Comparison of ENCODE assay signal across 15 cellular contexts in genomic region chr2:35871672-35872071, GRCh38.
DNase-seq lines count a peak whose midpoint lies in the region; ATAC-seq and TF ChIP-seq lines count a peak whose summit lies in the region.
"Had no signal": no experiment of that assay in that cellular context is flagged by ENCODE, and none has a peak within 500 bp of the region (broad histone marks: within the 10 kb centered on the region; RNA-seq: fewer than 3 reads in every experiment).

No MANE protein-coding gene starts in this region.

- no peak overlapping the region for H3K4ac ChIP-seq in H9 (ENCODE audit: low read depth, low read length)

- DNase-seq in AG20443 (ENCODE audit: low spot score) (peak; percentile 57), H9 (no peak), SK-MEL-5 (ENCODE audit: low read depth, low spot score) (peak; percentile 61), iPS-NIHi11 (ENCODE audit: low spot score) (peak; percentile 32)
- DNase-seq in activated T-cell treated with anti-CD3 and anti-CD28 coated beads, Interleukin-2, amount 50 U/mL, for 1 hour, result no peak
- DNase-seq: activated CD4-positive, alpha-beta memory T cell treated with anti-CD3 and anti-CD28 coated beads for 36 hours; activated effector memory CD4-positive, alpha-beta T cell treated with Interleukin-2 at 50 U/mL for 16 hours; Karpas-422; left colon; naive B cell had no signal

- no peak overlapping the region for H2BK5ac ChIP-seq in H9 (ENCODE audit: insufficient read length, low read length)

- H3K27ac ChIP-seq in H9 (ENCODE audit: insufficient read length, low read depth, low read length), result no peak overlapping the region
- H3K27ac ChIP-seq: RWPE1 had no signal

- H3K79me1 ChIP-seq in H9 (ENCODE audit: insufficient read depth, low read depth, low read length, poor library complexity, severe bottlenecking), result no peaks in the 10 kb centered on the region

- H2AK5ac ChIP-seq in H9 (ENCODE audit: insufficient read length, low read length), result no peak overlapping the region

- no peaks in the 10 kb centered on the region for H3K27me3 ChIP-seq in H9 (ENCODE audit: insufficient read depth, low read length)

- in situ Hi-C loops in SK-MEL-5 (cut with HindIII; ENCODE audit: low pct_unique_long_range_greater_than_20kb, low sequenced_read_pairs), result no loop called here

- H3K23ac ChIP-seq in H9 (ENCODE audit: insufficient read length, low read depth, low read length), result no peak overlapping the region

- H3K23me2 ChIP-seq in H9 (ENCODE audit: insufficient read length, low read depth, low read length, poor library complexity, severe bottlenecking), result no peaks in the 10 kb centered on the region

- no peak for ATAC-seq in HG02885 (IDR thresholded peaks at IDR 0.05; ENCODE audit: poor library complexity, unreplicated experiment)
- ATAC-seq in GM21447 (IDR thresholded peaks at IDR 0.05; ENCODE audit: unreplicated experiment), result no peak
- no peak for ATAC-seq in HG02970 (IDR thresholded peaks at IDR 0.05; ENCODE audit: low FRiP score, unreplicated experiment)
- ATAC-seq: left colon had no signal

- no peak overlapping the region for H2BK12ac ChIP-seq in H9 (ENCODE audit: insufficient read length, low read depth, low read length)

- H3K18ac ChIP-seq in H9 (ENCODE audit: insufficient read length, low read depth, low read length), result no peak overlapping the region

- H3K4me1 Mint-ChIP-seq in H9, result no peaks in the 10 kb centered on the region; a peak in 1 of 4 replicates
- H3K4me1 Mint-ChIP-seq: brain, naive B cell had no signal

- no peak overlapping the region for H3K4me2 ChIP-seq in H9 (ENCODE audit: insufficient read depth, insufficient read length, low read length)

- H3T11ph ChIP-seq in H9 (ENCODE audit: low read length), result no peak overlapping the region

- no peaks in the 10 kb centered on the region for H3K36me3 Mint-ChIP-seq in H9 (ENCODE audit: insufficient read depth in 1 of 3, low read depth in 3 of 3)
- H3K36me3 Mint-ChIP-seq: activated CD4-positive, alpha-beta memory T cell treated with anti-CD3 and anti-CD28 coated beads for 36 hours; brain; naive B cell had no signal

- H2BK20ac ChIP-seq in H9 (ENCODE audit: low read depth, low read length, poor library complexity, severe bottlenecking), result no peak overlapping the region

- H4K5ac ChIP-seq in H9 (ENCODE audit: insufficient read length, low read depth, low read length), result no peak overlapping the region

- no peak overlapping the region for H3K14ac ChIP-seq in H9 (ENCODE audit: insufficient read depth, low read length)

- no peak overlapping the region for H2BK120ac ChIP-seq in H9 (ENCODE audit: low read depth, low read length, poor library complexity, severe bottlenecking)

- no peaks in the 10 kb centered on the region for H3K9me3 Mint-ChIP-seq in H9
- H3K9me3 Mint-ChIP-seq: activated CD4-positive, alpha-beta memory T cell treated with anti-CD3 and anti-CD28 coated beads for 36 hours; brain had no signal

- H3K4me3 Mint-ChIP-seq in H9, result no peak overlapping the region
- H3K4me3 Mint-ChIP-seq: activated CD4-positive, alpha-beta memory T cell treated with anti-CD3 and anti-CD28 coated beads for 36 hours; brain; naive B cell had no signal

- no CpG with 5 or more reads among the region's 8 CpGs for WGBS in H9 (ENCODE audit: extremely low coverage, insufficient read length, low lambda C conversion rate)

- H3K27ac Mint-ChIP-seq in H9, result no peak overlapping the region
- H3K27ac Mint-ChIP-seq: activated CD4-positive, alpha-beta memory T cell treated with anti-CD3 and anti-CD28 coated beads for 36 hours; naive B cell had no signal

- no peaks in the 10 kb centered on the region for H3K4me1 ChIP-seq in H9 (ENCODE audit: insufficient read depth, low read length)

- peak; percentile 54; the same call in 2 of the 3 replicates for TF ChIP-seq CTCF in H9 (conservative IDR thresholded peaks at IDR 0.05)

- no peak overlapping the region for H4K91ac ChIP-seq in H9 (ENCODE audit: insufficient read length, low read depth, low read length)

- H3K79me2 ChIP-seq in H9 (ENCODE audit: insufficient read depth, low read length), result no peaks in the 10 kb centered on the region

- no peak overlapping the region for H4K8ac ChIP-seq in H9 (replicated peaks; ENCODE audit: insufficient read length, low read depth, low read length)

- no peaks in the 10 kb centered on the region for H4K20me1 ChIP-seq in H9 (ENCODE audit: control insufficient read depth, insufficient read depth, insufficient read length)

- no peak overlapping the region for H2BK15ac ChIP-seq in H9 (ENCODE audit: low read depth, low read length)

- no peak overlapping the region for H3K56ac ChIP-seq in H9 (ENCODE audit: insufficient read length, low read depth, low read length)

- H3K27me3 Mint-ChIP-seq in H9 (ENCODE audit: low read depth), result no peaks in the 10 kb centered on the region
- H3K27me3 Mint-ChIP-seq: naive B cell had no signal

- no peak overlapping the region for H2AFZ ChIP-seq in H9 (ENCODE audit: low read length)

- no peaks in the 10 kb centered on the region for H3K9me3 ChIP-seq in H9 (ENCODE audit: control insufficient read depth, low read depth, low read length)

- H3K9ac ChIP-seq in H9 (ENCODE audit: extremely low read depth, insufficient read length, low read length), result no peak overlapping the region

Comparison
In these comparisons a context has a peak if more than half of its experiments do, and no peak if none do; other contexts are left out.
1. DNase-seq: peak in AG20443 (single experiment), SK-MEL-5 (single experiment) and iPS-NIHi11 (single experiment); none in H9 (single experiment) and activated T-cell treated with anti-CD3 and anti-CD28 coated beads, Interleukin-2, amount 50 U/mL, for 1 hour (single experiment).